8 cellular contexts compared by ENCODE assay signal in the genomic region with DNA sequence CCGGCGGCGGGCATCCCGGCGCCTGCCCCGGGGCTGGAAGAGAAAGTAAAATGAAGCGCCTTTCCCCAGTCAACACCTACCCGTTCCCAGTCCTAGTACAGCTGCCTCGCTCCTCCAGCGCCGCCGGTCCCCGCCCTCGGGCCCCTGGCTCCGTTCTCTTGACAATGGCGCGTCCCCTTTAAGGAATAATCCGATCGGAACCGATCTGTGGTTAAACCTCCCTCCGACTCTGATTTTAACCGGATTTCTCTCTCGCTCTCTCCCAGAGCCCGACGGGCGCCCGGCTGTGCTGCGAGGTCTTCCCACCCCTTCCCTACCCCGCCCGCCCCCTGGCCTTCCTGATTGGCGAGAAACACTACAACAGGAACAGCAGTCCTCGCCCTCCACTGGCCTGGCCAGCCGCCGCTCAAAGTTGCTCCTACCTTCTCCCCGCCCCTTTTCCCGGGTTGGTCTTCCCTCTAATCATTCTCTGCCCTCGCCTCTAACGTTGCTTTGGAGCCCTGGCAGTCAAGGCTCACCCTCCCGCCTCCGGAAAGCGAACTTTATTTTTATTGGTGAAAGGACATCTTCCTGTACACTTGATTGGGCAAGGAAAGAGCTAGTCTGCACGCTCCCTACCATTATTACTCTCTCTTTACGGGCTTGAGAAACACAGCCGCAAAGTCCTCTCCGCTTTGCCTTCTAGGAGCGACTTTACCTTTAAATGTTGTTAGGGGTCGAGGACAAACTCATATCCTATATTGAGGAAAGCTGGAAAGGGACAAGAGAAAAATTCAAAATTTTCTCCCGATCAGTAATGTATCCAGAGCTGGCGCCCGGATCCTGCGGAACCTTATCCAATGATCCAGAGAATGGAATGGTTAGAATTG.
DNase-seq lines count a peak whose midpoint lies in the region; ATAC-seq and FAIRE-seq lines count a peak whose summit lies in the region.

Gene FRYL (minus strand): TSS at position 282 of the 869 bp plus-strand sequence. CDS start 145,869 bp downstream, outside the sequence.

- peak within 1 kb of the TSS; percentile 82 to 93 for H3K27ac Mint-ChIP-seq in effector memory CD8-positive, alpha-beta T cell

- H3K4me3 Mint-ChIP-seq in effector memory CD8-positive, alpha-beta T cell: peak within 1 kb of the TSS; percentile 79 to 87

- peaks cover 18 to 39% of the 10 kb centered on the region in 2 donors for H3K4me1 Mint-ChIP-seq in effector memory CD8-positive, alpha-beta T cell (ENCODE audit: low read depth in 2 of 2)

- H3K9me3 Mint-ChIP-seq in effector memory CD8-positive, alpha-beta T cell: no peaks in the 10 kb centered on the region

- FAIRE-seq in HTR-8/SVneo (lab: Jason Lieb, UNC): peak; percentile 87

- peak; percentile 88 for DNase-seq in COLO829 (ENCODE audit: low spot score)
- DNase-seq in HTR-8/SVneo (ENCODE audit: insufficient read length, low spot score): peak; percentile 94
- peak; percentile 99 for DNase-seq in NOMO-1 treated with dmso at 0.1 percent for 144 hours (lab: John Stamatoyannopoulos, UW; ENCODE audit: unreplicated experiment)
- DNase-seq in activated CD8-positive, alpha-beta memory T cell treated with anti-CD3 and anti-CD28 coated beads for 48 hours (ENCODE audit: low read depth in 2 of 3, low spot score in 2 of 3): peak; percentile 87 to 92 (median 87)
- DNase-seq in effector memory CD8-positive, alpha-beta T cell: peak; percentile 93 to 95 (median 94)
- DNase-seq in medulla oblongata (ENCODE audit: extremely low spot score): peak; percentile 100
- peak; percentile 96 for DNase-seq in stimulated activated CD8-positive, alpha-beta memory T cell treated with anti-CD3 and anti-CD28 coated beads, Interleukin-12 subunit alpha, Interleukin-12 subunit beta, amount 100 ng/mL, for 24 hours (ENCODE audit: extremely low read depth)

- peaks cover 17% of the 10 kb centered on the region for H3K36me3 Mint-ChIP-seq in effector memory CD8-positive, alpha-beta T cell (ENCODE audit: insufficient read depth)

- H3K27me3 Mint-ChIP-seq in effector memory CD8-positive, alpha-beta T cell: no peaks in the 10 kb centered on the region

- peak; percentile 87 for ATAC-seq in GM21367 (IDR thresholded peaks at IDR 0.05; ENCODE audit: unreplicated experiment)
- ATAC-seq in effector memory CD8-positive, alpha-beta T cell (replicated peaks): peak; percentile 82

Comparison
In these comparisons a context has a peak if more than half of its experiments do, and no peak if none do; other contexts are left out.
1. Peak in every context shown above with its lines: DNase-seq and ATAC-seq.